ENCODE assay signal across 14 cellular contexts in genomic region chr6:132465530-132466485, GRCh38. TPM values are rescaled to one million over a fixed set of nuclear protein-coding genes. Genes with fewer than 3 reads are reported as not detected.
DNase-seq lines count a peak whose midpoint lies in the region; ATAC-seq, FAIRE-seq and TF ChIP-seq lines count a peak whose summit lies in the region.
"Had no signal": no experiment of that assay in that cellular context is flagged by ENCODE, and none has a peak within 500 bp of the region (broad histone marks: within the 10 kb centered on the region; RNA-seq: fewer than 3 reads in every experiment).

No MANE protein-coding gene starts in this region.

- H3K79me2 ChIP-seq in GM23248 (ENCODE audit: insufficient read depth) (no peaks in the 10 kb centered on the region), HepG2 (ENCODE audit: insufficient read depth, low read length) (no peaks in the 10 kb centered on the region)

- H3K4me1 Mint-ChIP-seq in memory B cell: no peaks in the 10 kb centered on the region

- H3K4me1 ChIP-seq in GM23248 (ENCODE audit: insufficient read depth) (peaks cover 40% of the 10 kb centered on the region), HepG2 (ENCODE audit: insufficient read depth, low read length) (peaks cover 11% of the 10 kb centered on the region)

- 79 to 81% methylated on average over 5 of the region's 5 CpGs for WGBS in GM23248 (ENCODE audit: low coverage in 1 of 2, low lambda C conversion rate in 2 of 2, missing lambda C conversion rate in 2 of 2), 2 experiments
- WGBS in HepG2 (ENCODE audit: low lambda C conversion rate): 94% methylated on average over 5 of the region's 5 CpGs

- no TSS peak for BruUV-seq in HepG2 (replicated peaks; lab: Mats Ljungman, UMichigan)

- H3K36me3 ChIP-seq in GM23248 (ENCODE audit: low read depth) (peaks cover 68% of the 10 kb centered on the region), HepG2 (replicated peaks in 1 of 2; ENCODE audit: control insufficient read depth in 1 of 2, insufficient read depth in 2 of 2, low read length in 2 of 2) (peaks cover 18 to 58% of the 10 kb centered on the region in 2 experiments)

- H4K20me1 ChIP-seq in GM23248 (ENCODE audit: insufficient read depth): no peaks in the 10 kb centered on the region
- no peaks in the 10 kb centered on the region for H4K20me1 ChIP-seq in HepG2 (ENCODE audit: insufficient read depth, low read length)

- H3K9ac ChIP-seq in GM23248 (no peak overlapping the region), HepG2 (ENCODE audit: insufficient read depth, low read depth, low read length) (no peak overlapping the region)

- TF ChIP-seq RAD21 in HepG2 (CRISPR knock-in tag; IDR thresholded peaks at IDR 0.05): no peak

- no peak for TF ChIP-seq POLR2A in HepG2 (IDR thresholded peaks at IDR 0.05; ENCODE audit: insufficient read depth in 1 of 2, low read depth in 2 of 2, low read length in 2 of 2)

- H3K27me3 Mint-ChIP-seq in memory B cell: no peaks in the 10 kb centered on the region

- peaks cover 27% of the 10 kb centered on the region for H3K36me3 Mint-ChIP-seq in memory B cell

- no peak overlapping the region for H3K4me3 Mint-ChIP-seq in memory B cell

- TF ChIP-seq CTCF in HepG2 (CRISPR knock-in tag; IDR thresholded peaks at IDR 0.05): no peak

- no peak for FAIRE-seq in HepG2 (lab: Jason Lieb, UNC)

- intact Hi-C loops in HepG2 (cut with micrococcal nuclease; ENCODE audit: unreplicated experiment): no loop called here

- H3K27ac Mint-ChIP-seq in memory B cell: no peak overlapping the region

- no peak overlapping the region for H3K4me3 ChIP-seq in GM23248
- H3K4me3 ChIP-seq in HepG2 (replicated peaks in 1 of 3; ENCODE audit: insufficient read depth in 1 of 3, low read depth in 2 of 3, low read length in 3 of 3): no peak overlapping the region
- H3K4me3 ChIP-seq: sigmoid colon had no signal

- H3K4me2 ChIP-seq in GM23248 (ENCODE audit: unreplicated experiment) (no peak overlapping the region), HepG2 (ENCODE audit: low read depth, low read length) (no peak overlapping the region)

- ATAC-seq in HG03469 (IDR thresholded peaks at IDR 0.05; ENCODE audit: unreplicated experiment): peak; percentile 85
- peak; percentile 64 for ATAC-seq in memory B cell (ENCODE audit: low read depth)
- no peak for ATAC-seq in HepG2

- in situ Hi-C loops in GM23248 (cut with MboI) (loop anchor here (10.0 kb wide), 1 partner anchor 541 kb away; no protein-coding TSS in a partner anchor), HepG2 (cut with HindIII; ENCODE audit: extremely low pct_ligation_motif_present, low pct_unique_long_range_greater_than_20kb) (no loop called here)

- no peaks in the 10 kb centered on the region for H3K9me3 Mint-ChIP-seq in memory B cell

- POLR2A ChIA-PET in HepG2 (lab: Yijun Ruan, JAX): no interaction called here

- CTCF ChIA-PET in HepG2 (lab: Yijun Ruan, JAX; ENCODE audit: low intra/inter-chr PET ratio, low total read pairs): no interaction called here

- peak; percentile 19 for DNase-seq in NOMO-1 treated with DMSO at 0.1 percent for 48 hours (lab: John Stamatoyannopoulos, UW; ENCODE audit: unreplicated experiment)
- DNase-seq in NOMO-1 treated with dmso at 0.1 percent for 144 hours (lab: John Stamatoyannopoulos, UW; ENCODE audit: unreplicated experiment): no peak
- no peak for DNase-seq in GM23248
- no peak for DNase-seq in memory B cell (ENCODE audit: low spot score in 2 of 2)
- DNase-seq in stimulated activated CD4-positive, alpha-beta T cell treated with anti-CD3 and anti-CD28 coated beads, Interleukin-4, amount 100 ng/mL, for 1 hour: no peak
- DNase-seq in HepG2 (ENCODE audit: low spot score): no peak
- no peak for DNase-seq in glomerular visceral epithelial cell (ENCODE audit: extremely low spot score)
- DNase-seq: cortex of kidney; DMS79; hippocampal formation; NK-92 treated with Interleukin-12 subunit alpha and Interleukin-12 subunit beta, amount 100 ng/mL, for 24 hours; sigmoid colon had no signal

- H3K27me3 ChIP-seq in GM23248 (replicated peaks; ENCODE audit: insufficient read depth) (no peaks in the 10 kb centered on the region), HepG2 (ENCODE audit: control insufficient read depth in 1 of 2, insufficient read depth in 2 of 2, low read length in 2 of 2) (no peaks in the 10 kb centered on the region)
- H3K27me3 ChIP-seq: sigmoid colon had no signal

- H3K9me3 ChIP-seq in GM23248 (ENCODE audit: low read depth) (no peaks in the 10 kb centered on the region), HepG2 (ENCODE audit: low read length) (no peaks in the 10 kb centered on the region)
- H3K9me3 ChIP-seq: sigmoid colon had no signal

- peaks cover 42% of the 10 kb centered on the region for H3F3A ChIP-seq in GM23248 (ENCODE audit: insufficient read depth)

- H3K27ac ChIP-seq in GM23248: peak overlapping the region; percentile 35; the same call in 1 of the 2 replicates
- H3K27ac ChIP-seq in HepG2 (ENCODE audit: extremely low read length, insufficient read depth, low read length): no peak overlapping the region
- H3K27ac ChIP-seq: 22Rv1, sigmoid colon had no signal

- H3K9me2 ChIP-seq in GM23248 (ENCODE audit: insufficient read depth): no peaks in the 10 kb centered on the region

- H2AFZ ChIP-seq in GM23248 (no peak overlapping the region), HepG2 (ENCODE audit: low read length) (no peak overlapping the region)

- TF ChIP-seq EP300 in HepG2 (IDR thresholded peaks at IDR 0.05; ENCODE audit: low read depth in 2 of 2, low read length in 2 of 2): no peak
- TF ChIP-seq EP300 in HepG2 (CRISPR knock-in tag; IDR thresholded peaks at IDR 0.05; ENCODE audit: borderline replicate concordance): no peak

TF ChIP-seq in HepG2, 621 proteins besides CTCF, POLR2A, EP300 and RAD21 (continues in another document):
- TF ChIP-seq, protein P1, sequence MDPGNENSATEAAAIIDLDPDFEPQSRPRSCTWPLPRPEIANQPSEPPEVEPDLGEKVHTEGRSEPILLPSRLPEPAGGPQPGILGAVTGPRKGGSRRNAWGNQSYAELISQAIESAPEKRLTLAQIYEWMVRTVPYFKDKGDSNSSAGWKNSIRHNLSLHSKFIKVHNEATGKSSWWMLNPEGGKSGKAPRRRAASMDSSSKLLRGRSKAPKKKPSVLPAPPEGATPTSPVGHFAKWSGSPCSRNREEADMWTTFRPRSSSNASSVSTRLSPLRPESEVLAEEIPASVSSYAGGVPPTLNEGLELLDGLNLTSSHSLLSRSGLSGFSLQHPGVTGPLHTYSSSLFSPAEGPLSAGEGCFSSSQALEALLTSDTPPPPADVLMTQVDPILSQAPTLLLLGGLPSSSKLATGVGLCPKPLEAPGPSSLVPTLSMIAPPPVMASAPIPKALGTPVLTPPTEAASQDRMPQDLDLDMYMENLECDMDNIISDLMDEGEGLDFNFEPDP (CRISPR knock-in tag; conservative IDR thresholded peaks at IDR 0.05): no peak
- no peak for TF ChIP-seq MXI1 (IDR thresholded peaks at IDR 0.05; ENCODE audit: borderline replicate concordance, low read depth, low read length)
- TF ChIP-seq JDP2 (CRISPR knock-in tag; IDR thresholded peaks at IDR 0.05; ENCODE audit: borderline replicate concordance): no peak
- no peak for TF ChIP-seq POLR2G (IDR thresholded peaks at IDR 0.05; ENCODE audit: low read depth, low read length)
- no peak for TF ChIP-seq ZEB1 (IDR thresholded peaks at IDR 0.05; ENCODE audit: insufficient replicate concordance, low read depth)
- no peak for TF ChIP-seq U2AF2 (IDR thresholded peaks at IDR 0.05; ENCODE audit: low read depth, low read length)
- no peak for TF ChIP-seq ZNF598 (CRISPR knock-in tag; IDR thresholded peaks at IDR 0.05; ENCODE audit: borderline replicate concordance)
- no peak for TF ChIP-seq SALL1 (CRISPR knock-in tag; IDR thresholded peaks at IDR 0.05)
- no peak for TF ChIP-seq FOXA3 (CRISPR knock-in tag; IDR thresholded peaks at IDR 0.05)
- TF ChIP-seq, protein P2, sequence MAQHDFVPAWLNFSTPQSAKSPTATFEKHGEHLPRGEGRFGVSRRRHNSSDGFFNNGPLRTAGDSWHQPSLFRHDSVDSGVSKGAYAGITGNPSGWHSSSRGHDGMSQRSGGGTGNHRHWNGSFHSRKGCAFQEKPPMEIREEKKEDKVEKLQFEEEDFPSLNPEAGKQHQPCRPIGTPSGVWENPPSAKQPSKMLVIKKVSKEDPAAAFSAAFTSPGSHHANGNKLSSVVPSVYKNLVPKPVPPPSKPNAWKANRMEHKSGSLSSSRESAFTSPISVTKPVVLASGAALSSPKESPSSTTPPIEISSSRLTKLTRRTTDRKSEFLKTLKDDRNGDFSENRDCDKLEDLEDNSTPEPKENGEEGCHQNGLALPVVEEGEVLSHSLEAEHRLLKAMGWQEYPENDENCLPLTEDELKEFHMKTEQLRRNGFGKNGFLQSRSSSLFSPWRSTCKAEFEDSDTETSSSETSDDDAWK (CRISPR knock-in tag; IDR thresholded peaks at IDR 0.05): no peak
- TF ChIP-seq ZSCAN31 (CRISPR knock-in tag; IDR thresholded peaks at IDR 0.05; ENCODE audit: low read depth): no peak
- TF ChIP-seq TAF1 (CRISPR knock-in tag; IDR thresholded peaks at IDR 0.05): no peak

RNA-seq across cellular contexts. Expression of gene STX7, which starts 47.1 kb away (rescaled TPM):
- total RNA-seq in GM23248 (2014; rRNA removed; shearing (Covaris generic)): 47.2 and 61.5 TPM in 2 replicates
- polyA plus RNA-seq in GM23248 (2016; fragmentation: Nextera tagmentation; extraction: Ambion mirVana) (52.9 and 59.8 TPM in 2 replicates), HepG2 (2011; rRNA removed) (25.1 and 28.0 TPM in 2 replicates)
- 34.7 and 40.6 TPM in 2 replicates for total RNA-seq in HepG2 (2016; rRNA removed; fragmentation: Illumina TruSeq; extraction: Trizol)
- total RNA-seq in HepG2 (2016; cell fraction: cytosol; rRNA removed; fragmentation: Illumina TruSeq; extraction: Trizol; ENCODE audit: low read depth): 9.1 and 12.7 TPM in 2 replicates
- total RNA-seq in HepG2 (2016; cell fraction: insoluble cytoplasmic fraction; rRNA removed; fragmentation: Illumina TruSeq; extraction: Trizol): 32.6 and 44.2 TPM in 2 replicates
- total RNA-seq in HepG2 (2016; cell fraction: membrane; rRNA removed; fragmentation: Illumina TruSeq; extraction: Trizol): 22.3 and 24.0 TPM in 2 replicates
- 23.7 and 27.2 TPM in 2 replicates for total RNA-seq in HepG2 (2016; cell fraction: nucleus; rRNA removed; fragmentation: Illumina TruSeq; extraction: Trizol)
- polyA plus RNA-seq in HepG2 (2011; cell fraction: cytosol; rRNA removed): 12.2 and 15.6 TPM in 2 replicates
- 13.1 and 15.8 TPM in 2 replicates for polyA plus RNA-seq in HepG2 (2011; cell fraction: nucleus; rRNA removed)
- 25.0 and 25.6 TPM in 2 replicates for polyA plus RNA-seq in HepG2 (2012)
- polyA plus RNA-seq in HepG2 (2016; cell fraction: cytosol; fragmentation: Illumina TruSeq; extraction: Trizol; ENCODE audit: low read depth): 5.7 and 8.0 TPM in 2 replicates
- polyA plus RNA-seq in HepG2 (2016; cell fraction: insoluble cytoplasmic fraction; fragmentation: Illumina TruSeq; extraction: Trizol; ENCODE audit: low read depth): 38.6 and 40.4 TPM in 2 replicates
- polyA plus RNA-seq in HepG2 (2016; cell fraction: membrane; fragmentation: Illumina TruSeq; extraction: Trizol; ENCODE audit: low read depth): 9.1 and 10.4 TPM in 2 replicates
- 18.9 and 21.3 TPM in 2 replicates for polyA plus RNA-seq in HepG2 (2016; cell fraction: nucleus; fragmentation: Illumina TruSeq; extraction: Trizol; ENCODE audit: insufficient read depth, low read depth)
- 4.0 and 12.0 TPM in 2 replicates for polyA minus RNA-seq in HepG2 (2011; rRNA and poly(A)+ RNA removed; ENCODE audit: low replicate concordance)
- 22.2 and 23.8 TPM in 2 replicates for polyA minus RNA-seq in HepG2 (2011; cell fraction: cytosol; rRNA and poly(A)+ RNA removed)
- polyA minus RNA-seq in HepG2 (2011; cell fraction: nucleus; rRNA and poly(A)+ RNA removed): 88.5 and 114 TPM in 2 replicates
